Comparison of ENCODE assay signal across 23 cellular contexts in genomic region chr3:135473449-135473848, GRCh38.
DNase-seq lines count a peak whose midpoint lies in the region; ATAC-seq and TF ChIP-seq lines count a peak whose summit lies in the region.
"Had no signal": no experiment of that assay in that cellular context is flagged by ENCODE, and none has a peak within 500 bp of the region (broad histone marks: within the 10 kb centered on the region; RNA-seq: fewer than 3 reads in every experiment).

No MANE protein-coding gene starts in this region.

- ATAC-seq in Right ventricle myocardium inferior (peak; percentile 20), heart left ventricle (no peak)
- ATAC-seq: A549; CD8-positive, alpha-beta T cell; GM12878 had no signal

- H3K4me3 ChIP-seq in heart left ventricle (no peak overlapping the region), esophagus muscularis mucosa (no peak overlapping the region)
- H3K4me3 ChIP-seq: A549; BLaER1 treated with 17β-estradiol and CSF1 and Interleukin-3, amounts not matched to agents 10 nM and 100 nM; GM12878 had no signal

- DNase-seq in Right ventricle myocardium inferior (ENCODE audit: missing footprints) (no peak), heart left ventricle (no peak), COR-L47 (lab: John Stamatoyannopoulos, UW) (peak; percentile 9), NCI-H146 (lab: John Stamatoyannopoulos, UW) (peak; percentile 38), esophagus muscularis mucosa (ENCODE audit: extremely low spot score) (peak; percentile 45), substantia nigra (lab: John Stamatoyannopoulos, UW) (no peak), NCI-H2107 treated with DMSO at 0.1 percent for 48 hours (lab: John Stamatoyannopoulos, UW; ENCODE audit: unreplicated experiment) (no peak), retina (no peak)
- DNase-seq: AML-193; CD4-positive, alpha-beta T cell; CD8-positive, alpha-beta T cell; DMS 273 treated with DMSO at 0.1 percent for 48 hours; DMS153; DMS53; DMS79; DND-41; EL; GDM1 had no signal

- no peaks in the 10 kb centered on the region for H3K4me1 ChIP-seq in heart left ventricle
- no peaks in the 10 kb centered on the region for H3K4me1 ChIP-seq in esophagus muscularis mucosa
- H3K4me1 ChIP-seq: A549 had no signal

- no peaks in the 10 kb centered on the region for H3K36me3 ChIP-seq in heart left ventricle
- no peaks in the 10 kb centered on the region for H3K36me3 ChIP-seq in esophagus muscularis mucosa
- H3K36me3 ChIP-seq: BLaER1 treated with 17β-estradiol and CSF1 and Interleukin-3, amounts not matched to agents 10 nM and 100 nM had no signal

- TF ChIP-seq CTCF in heart left ventricle (IDR thresholded peaks at IDR 0.05) (no peak), esophagus muscularis mucosa (IDR thresholded peaks at IDR 0.05) (no peak)

- TF ChIP-seq POLR2A in heart left ventricle (IDR thresholded peaks at IDR 0.05), result no peak
- no peak for TF ChIP-seq POLR2A in esophagus muscularis mucosa (IDR thresholded peaks at IDR 0.05; ENCODE audit: low read depth)

- no peak for TF ChIP-seq EP300 in esophagus muscularis mucosa (IDR thresholded peaks at IDR 0.05)

- H3K27ac ChIP-seq in heart left ventricle, result no peak overlapping the region
- H3K27ac ChIP-seq in esophagus muscularis mucosa (replicated peaks in 1 of 4), result no peak overlapping the region
- H3K27ac ChIP-seq in substantia nigra (ENCODE audit: low read depth, low read length, poor library complexity, severe bottlenecking), result no peak overlapping the region
- H3K27ac ChIP-seq: 22Rv1; A549; BLaER1 treated with 17β-estradiol and CSF1 and Interleukin-3, amounts not matched to agents 10 nM and 100 nM; C4-2B had no signal

- H3K9me3 ChIP-seq in heart left ventricle (no peaks in the 10 kb centered on the region), esophagus muscularis mucosa (no peaks in the 10 kb centered on the region)
- H3K9me3 ChIP-seq: A549; BLaER1 treated with 17β-estradiol and CSF1 and Interleukin-3, amounts not matched to agents 10 nM and 100 nM had no signal

- no peaks in the 10 kb centered on the region for H3K27me3 ChIP-seq in heart left ventricle
- H3K27me3 ChIP-seq in esophagus muscularis mucosa, result no peaks in the 10 kb centered on the region
- H3K27me3 ChIP-seq: BLaER1 treated with 17β-estradiol and CSF1 and Interleukin-3, amounts not matched to agents 10 nM and 100 nM had no signal

- intact Hi-C loops in Right ventricle myocardium inferior (cut with DNase I) (no loop called here), heart left ventricle (cut with DNase I) (no loop called here), esophagus muscularis mucosa (cut with DNase I) (no loop called here)

Comparison
In these comparisons a context has a peak if more than half of its experiments do, and no peak if none do; other contexts are left out.
1. DNase-seq: peak in COR-L47 (single experiment), NCI-H146 (single experiment) and esophagus muscularis mucosa (single experiment); none in Right ventricle myocardium inferior (single experiment), heart left ventricle (0 of 5), substantia nigra (0 of 49), NCI-H2107 treated with DMSO at 0.1 percent for 48 hours (single experiment) and retina (single experiment).